In the genomic region with DNA sequence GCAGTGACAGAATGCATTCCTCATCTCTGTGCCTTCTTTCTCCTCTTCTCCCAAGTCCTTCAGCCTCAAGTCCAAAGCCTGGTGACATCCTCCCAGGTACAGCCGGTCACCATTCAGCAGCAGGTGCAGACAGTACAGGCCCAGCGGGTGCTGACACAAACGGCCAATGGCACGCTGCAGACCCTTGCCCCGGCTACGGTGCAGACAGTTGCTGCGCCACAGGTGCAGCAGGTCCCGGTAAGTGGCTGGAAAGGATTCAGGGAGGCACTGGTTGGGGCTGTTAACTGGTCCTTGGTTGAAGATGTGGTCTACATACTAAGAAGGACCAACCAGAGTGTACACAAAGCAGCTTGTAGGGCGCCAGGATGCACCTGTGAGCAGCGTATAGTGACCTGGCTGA, we compare ENCODE assay signal across 1 cellular context.
A peak's percentile ranks its signal among the peaks of the same experiment; 100 is the strongest.
TF ChIP-seq lines count a peak whose summit lies in the region.

No MANE protein-coding gene starts in this region.

TF ChIP-seq in HepG2, 621 proteins besides CTCF, POLR2A, EP300 and RAD21:
- TF ChIP-seq RBM22 (optimal IDR thresholded peaks at IDR 0.05; ENCODE audit: low read length) = peak; percentile 87
- TF ChIP-seq, protein P1, sequence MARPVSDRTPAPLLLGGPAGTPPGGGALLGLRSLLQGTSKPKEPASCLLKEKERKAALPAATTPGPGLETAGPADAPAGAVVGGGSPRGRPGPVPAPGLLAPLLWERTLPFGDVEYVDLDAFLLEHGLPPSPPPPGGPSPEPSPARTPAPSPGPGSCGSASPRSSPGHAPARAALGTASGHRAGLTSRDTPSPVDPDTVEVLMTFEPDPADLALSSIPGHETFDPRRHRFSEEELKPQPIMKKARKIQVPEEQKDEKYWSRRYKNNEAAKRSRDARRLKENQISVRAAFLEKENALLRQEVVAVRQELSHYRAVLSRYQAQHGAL (CRISPR knock-in tag; IDR thresholded peaks at IDR 0.05; ENCODE audit: not compliant biosample characterization) = no peak
